Comparison of ENCODE assay signal across 8 cellular contexts in genomic region chr17:42676424-42677011, GRCh38. TPM values are rescaled to one million over a fixed set of nuclear protein-coding genes. Genes with fewer than 3 reads are reported as not detected.
DNase-seq lines count a peak whose midpoint lies in the region; ATAC-seq, FAIRE-seq and TF ChIP-seq lines count a peak whose summit lies in the region.

Gene PLEKHH3, minus strand, starts transcription at chr17:42676994. Its CDS starts 431 bp downstream, at chr17:42676563.

- H3K4me1 ChIP-seq in astrocyte (ENCODE audit: insufficient read depth, low read length), result peaks cover 55% of the 10 kb centered on the region

- peak within 1 kb of the TSS; percentile 86 for H3K9ac ChIP-seq in astrocyte (ENCODE audit: low read length)

- peaks cover 3% of the 10 kb centered on the region for H3K27me3 Mint-ChIP-seq in astrocyte (ENCODE audit: low read depth, unreplicated experiment)
- peaks cover 18 to 31% (median 22%) of the 10 kb centered on the region in 3 donors for H3K27me3 Mint-ChIP-seq in immature natural killer cell (ENCODE audit: low read depth in 3 of 3)
- H3K27me3 Mint-ChIP-seq in stimulated activated naive B cell treated with anti-CD40 and anti-IgM and Interleukin-4, amounts not matched to agents 10 μg/mL and 1 μg/mL and 100 μg/mL, for 72 hours, result peaks cover 34 to 67% of the 10 kb centered on the region in 2 donors

- DNase-seq in NCI-H146 (lab: John Stamatoyannopoulos, UW) (peak; percentile 57), astrocyte (ENCODE audit: low read depth) (no peak), immature natural killer cell (no peak), DMS53 (lab: John Stamatoyannopoulos, UW) (no peak)
- DNase-seq in stimulated activated naive B cell treated with anti-CD40 and anti-IgM and Interleukin-4, amounts not matched to agents 10 μg/mL and 1 μg/mL and 100 μg/mL, for 72 hours, result no peak

- no peaks in the 10 kb centered on the region for H3K27me3 ChIP-seq in astrocyte (ENCODE audit: insufficient read depth, low read length)

- H3K27ac ChIP-seq in astrocyte (ENCODE audit: low read depth, low read length), result peak within 1 kb of the TSS; percentile 83

- peaks cover 44% of the 10 kb centered on the region for H4K20me1 ChIP-seq in astrocyte (ENCODE audit: insufficient read depth, low read length)

- TF ChIP-seq POLR2A in GM18951 (IDR thresholded peaks at IDR 0.05; ENCODE audit: extremely low read depth, insufficient read depth, insufficient read length), result peak; percentile 70

- H3K4me3 ChIP-seq in astrocyte (ENCODE audit: insufficient read depth, low read depth, low read length), result peak within 1 kb of the TSS; percentile 91

- no peaks in the 10 kb centered on the region for H3K36me3 ChIP-seq in astrocyte (ENCODE audit: insufficient read depth, low read length)

- TF ChIP-seq CTCF in astrocyte (IDR thresholded peaks at IDR 0.05; ENCODE audit: insufficient read depth, low read depth, low read length), result no peak

- peaks cover 23% of the 10 kb centered on the region for H3K79me2 ChIP-seq in astrocyte (ENCODE audit: insufficient read depth, low read length)

- H3K36me3 Mint-ChIP-seq in astrocyte (ENCODE audit: low read depth, unreplicated experiment) (peaks cover 4% of the 10 kb centered on the region), immature natural killer cell (no peaks in the 10 kb centered on the region)
- H3K36me3 Mint-ChIP-seq in stimulated activated naive B cell treated with anti-CD40 and anti-IgM and Interleukin-4, amounts not matched to agents 10 μg/mL and 1 μg/mL and 100 μg/mL, for 72 hours, result peaks cover 2 to 3% of the 10 kb centered on the region in 2 donors

- in situ Hi-C loops in GM18951 (cut with MboI; ENCODE audit: low sequenced_read_pairs, unreplicated experiment), result no loop called here

- H3K9me3 ChIP-seq in astrocyte (ENCODE audit: insufficient read depth, low read depth, low read length), result no peaks in the 10 kb centered on the region

- ATAC-seq in stimulated activated naive B cell treated with anti-CD40 and anti-IgM and Interleukin-4, amounts not matched to agents 10 μg/mL and 1 μg/mL and 100 μg/mL, for 72 hours (replicated peaks), result no peak
- ATAC-seq in HG02970 (IDR thresholded peaks at IDR 0.05; ENCODE audit: low FRiP score, unreplicated experiment) (no peak), GM18858 (IDR thresholded peaks at IDR 0.05; ENCODE audit: unreplicated experiment) (no peak)

- no peak for FAIRE-seq in astrocyte (lab: Jason Lieb, UNC)

- peak within 1 kb of the TSS; percentile 90 for H3K4me2 ChIP-seq in astrocyte (ENCODE audit: low read length)

- no peaks in the 10 kb centered on the region for H3K9me3 Mint-ChIP-seq in astrocyte (ENCODE audit: unreplicated experiment)
- H3K9me3 Mint-ChIP-seq in immature natural killer cell, result peaks cover 0 to 4% (median 0%) of the 10 kb centered on the region in 6 donors
- peaks cover 0 to 2% of the 10 kb centered on the region in 2 donors for H3K9me3 Mint-ChIP-seq in stimulated activated naive B cell treated with anti-CD40 and anti-IgM and Interleukin-4, amounts not matched to agents 10 μg/mL and 1 μg/mL and 100 μg/mL, for 72 hours

- H3K4me1 Mint-ChIP-seq in astrocyte (ENCODE audit: low read depth, unreplicated experiment) (peaks cover 11% of the 10 kb centered on the region), immature natural killer cell (peaks cover 43 to 59% of the 10 kb centered on the region in 2 donors)
- H3K4me1 Mint-ChIP-seq in stimulated activated naive B cell treated with anti-CD40 and anti-IgM and Interleukin-4, amounts not matched to agents 10 μg/mL and 1 μg/mL and 100 μg/mL, for 72 hours, result peaks cover 37 to 80% of the 10 kb centered on the region in 2 donors

- H3K27ac Mint-ChIP-seq in astrocyte (ENCODE audit: unreplicated experiment) (peak within 1 kb of the TSS; percentile 93), immature natural killer cell (peak within 1 kb of the TSS in 5 of 6 donors; percentile 70 to 90 (median 78))
- peak within 1 kb of the TSS; percentile 85 for H3K27ac Mint-ChIP-seq in stimulated activated naive B cell treated with anti-CD40 and anti-IgM and Interleukin-4, amounts not matched to agents 10 μg/mL and 1 μg/mL and 100 μg/mL, for 72 hours

- H3K4me3 Mint-ChIP-seq in astrocyte (ENCODE audit: unreplicated experiment) (peak within 1 kb of the TSS; percentile 88), immature natural killer cell (peak within 1 kb of the TSS; percentile 76 to 94 (median 91))
- peak within 1 kb of the TSS; percentile 79 to 94 for H3K4me3 Mint-ChIP-seq in stimulated activated naive B cell treated with anti-CD40 and anti-IgM and Interleukin-4, amounts not matched to agents 10 μg/mL and 1 μg/mL and 100 μg/mL, for 72 hours

- peak within 1 kb of the TSS; percentile 83 for H2AFZ ChIP-seq in astrocyte (ENCODE audit: low read depth, low read length)

RNA-seq across cellular contexts. Expression of gene PLEKHH3, which starts in this region (rescaled TPM):
- 14.1 and 14.5 TPM in 2 replicates for total RNA-seq in astrocyte
- not detected for polyA plus RNA-seq in immature natural killer cell
